In the genomic region with DNA sequence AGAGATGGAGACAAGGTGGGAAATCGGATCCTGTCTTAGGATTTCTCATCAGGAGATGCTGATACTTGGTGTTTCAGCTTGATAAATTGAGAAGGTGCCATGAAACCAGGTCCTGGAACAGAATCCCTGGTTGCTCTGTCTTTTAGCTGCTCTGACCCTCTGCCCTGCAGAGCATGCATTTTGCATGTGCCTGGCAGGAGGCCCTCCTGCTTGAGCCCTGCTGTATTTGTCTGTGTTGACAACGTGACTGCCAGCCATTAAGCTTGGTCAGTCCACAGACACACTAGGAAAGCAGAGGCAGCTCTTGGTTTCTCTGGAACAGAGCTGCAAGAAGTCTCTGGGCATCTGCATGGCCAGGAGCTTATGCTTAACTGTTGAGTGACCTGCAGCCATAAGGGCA, we compare ENCODE assay signal across 24 cellular contexts. TPM values are rescaled to one million over a fixed set of nuclear protein-coding genes. Genes with fewer than 3 reads are reported as not detected.
DNase-seq lines count a peak whose midpoint lies in the region; ATAC-seq, FAIRE-seq and TF ChIP-seq lines count a peak whose summit lies in the region.
"Had no signal": no experiment of that assay in that cellular context is flagged by ENCODE, and none has a peak within 500 bp of the region (broad histone marks: within the 10 kb centered on the region; RNA-seq: fewer than 3 reads in every experiment).

No MANE protein-coding gene starts in this region.

- H3K9ac ChIP-seq in HepG2 (ENCODE audit: insufficient read depth, low read depth, low read length), result no peak overlapping the region; the same call in 1 of the 2 replicates
- no peak overlapping the region for H3K9ac ChIP-seq in PC-3 (ENCODE audit: low read length)

- no peak for ATAC-seq in activated T-helper 17 cell treated with anti-CD3 and anti-CD28 coated beads, Interleukin-2, amount 50 U/mL, for 72 hours (replicated peaks)
- ATAC-seq in HepG2, result no peak
- no peak for ATAC-seq in GM21390 (IDR thresholded peaks at IDR 0.05; ENCODE audit: unreplicated experiment)
- ATAC-seq in PC-3, result no peak
- ATAC-seq: effector memory CD8-positive, alpha-beta T cell; gastroesophageal sphincter; T-cell had no signal

- 60% methylated on average over 2 of the region's 2 CpGs for WGBS in HepG2 (ENCODE audit: low lambda C conversion rate)

- DNase-seq in left ventricle myocardium inferior, result no peak
- DNase-seq in cardiac septum (ENCODE audit: low spot score), result no peak
- DNase-seq in HepG2 (ENCODE audit: low spot score), result no peak
- no peak for DNase-seq in LoVo (ENCODE audit: low spot score)
- no peak for DNase-seq in PC-3
- DNase-seq: activated naive CD4-positive, alpha-beta T cell treated with Interleukin-2 at 50 U/mL for 16 hours; Caco-2; effector memory CD8-positive, alpha-beta T cell; esophagus squamous epithelium; kidney glomerular epithelial cell; NCI-H1092; NCI-H1930; NCI-H2227 treated with DMSO at 0.1 percent for 48 hours; NCI-H774; SHP77; small intestine; stomach; T-cell; transverse colon had no signal

- no peaks in the 10 kb centered on the region for H3K27me3 Mint-ChIP-seq in activated T-helper 17 cell treated with anti-CD3 and anti-CD28 coated beads, Interleukin-2, amount 50 U/mL, for 72 hours
- H3K27me3 Mint-ChIP-seq: effector memory CD8-positive, alpha-beta T cell; T-cell had no signal

- no peak overlapping the region for H3K4me3 Mint-ChIP-seq in activated T-helper 17 cell treated with anti-CD3 and anti-CD28 coated beads, Interleukin-2, amount 50 U/mL, for 72 hours

- no peaks in the 10 kb centered on the region for H3K9me3 ChIP-seq in left ventricle myocardium inferior (replicated peaks)
- H3K9me3 ChIP-seq in HepG2 (ENCODE audit: low read length), result no peaks in the 10 kb centered on the region
- no peaks in the 10 kb centered on the region for H3K9me3 ChIP-seq in PC-3 (ENCODE audit: low read length)
- H3K9me3 ChIP-seq: Caco-2, esophagus squamous epithelium, gastroesophageal sphincter, prostate gland, stomach, transverse colon had no signal

- H3K4me2 ChIP-seq in HepG2 (ENCODE audit: low read depth, low read length) (no peak overlapping the region), PC-3 (ENCODE audit: low read length) (no peak overlapping the region)

- H3K79me2 ChIP-seq in HepG2 (ENCODE audit: insufficient read depth, low read length) (peaks cover 36% of the 10 kb centered on the region), PC-3 (ENCODE audit: low read length) (peaks cover 63% of the 10 kb centered on the region)

- no TSS peak for BruUV-seq in HepG2 (replicated peaks; lab: Mats Ljungman, UMichigan)
- no TSS peak for BruUV-seq in PC-3 (replicated peaks; lab: Mats Ljungman, UMichigan)

- no peak for TF ChIP-seq RAD21 in HepG2 (CRISPR knock-in tag; IDR thresholded peaks at IDR 0.05)

- POLR2A ChIA-PET in HepG2 (lab: Yijun Ruan, JAX) (interaction anchor here (3.6 kb wide), 1 partner anchor 17 kb away, joined by 32 read pairs; the partner anchor contains the start of gene PMF1), PC-3 (lab: Charles Lee; ENCODE audit: unreplicated experiment) (interaction anchor here (0.6 kb wide), 1 partner anchor 16 kb away, joined by 4 read pairs; the partner anchor contains the start of gene PMF1)

- H4K20me1 ChIP-seq in HepG2 (ENCODE audit: insufficient read depth, low read length), result no peaks in the 10 kb centered on the region
- H4K20me1 ChIP-seq in PC-3 (ENCODE audit: low read length), result no peaks in the 10 kb centered on the region; the same call in 1 of the 2 replicates

- H3K27ac Mint-ChIP-seq in activated T-helper 17 cell treated with anti-CD3 and anti-CD28 coated beads, Interleukin-2, amount 50 U/mL, for 72 hours, result peak overlapping the region; percentile 36

- no peak for TF ChIP-seq POLR2A in HepG2 (IDR thresholded peaks at IDR 0.05; ENCODE audit: insufficient read depth in 1 of 2, low read depth in 2 of 2, low read length in 2 of 2)

- peaks cover 12% of the 10 kb centered on the region for H3K36me3 Mint-ChIP-seq in activated T-helper 17 cell treated with anti-CD3 and anti-CD28 coated beads, Interleukin-2, amount 50 U/mL, for 72 hours (ENCODE audit: low read depth)

- no peak for TF ChIP-seq EP300 in HepG2 (IDR thresholded peaks at IDR 0.05; ENCODE audit: low read depth in 2 of 2, low read length in 2 of 2)
- no peak for TF ChIP-seq EP300 in HepG2 (CRISPR knock-in tag; IDR thresholded peaks at IDR 0.05; ENCODE audit: borderline replicate concordance)

- intact Hi-C loops in left ventricle myocardium inferior (cut with micrococcal nuclease) (no loop called here), cardiac septum (cut with DNase I) (no loop called here), HepG2 (cut with micrococcal nuclease; ENCODE audit: unreplicated experiment) (no loop called here), PC-3 (cut with micrococcal nuclease) (no loop called here)

- in situ Hi-C loops in HepG2 (cut with HindIII; ENCODE audit: extremely low pct_ligation_motif_present, low pct_unique_long_range_greater_than_20kb), result no loop called here

- no peaks in the 10 kb centered on the region for H3K9me3 Mint-ChIP-seq in activated T-helper 17 cell treated with anti-CD3 and anti-CD28 coated beads, Interleukin-2, amount 50 U/mL, for 72 hours
- H3K9me3 Mint-ChIP-seq: effector memory CD8-positive, alpha-beta T cell; neural crest cell; T-cell had no signal

- peak overlapping the region; percentile 66 for H3K27ac ChIP-seq in left ventricle myocardium inferior (replicated peaks)
- H3K27ac ChIP-seq in HepG2 (ENCODE audit: extremely low read length, insufficient read depth, low read length), result peak overlapping the region; percentile 4
- H3K27ac ChIP-seq in PC-3 (ENCODE audit: low read length), result no peak overlapping the region
- H3K27ac ChIP-seq: esophagus squamous epithelium, gastroesophageal sphincter, prostate gland, stomach, transverse colon had no signal

- H3K36me3 ChIP-seq in left ventricle myocardium inferior (peaks cover 14% of the 10 kb centered on the region), HepG2 (replicated peaks in 1 of 2; ENCODE audit: control insufficient read depth in 1 of 2, insufficient read depth in 2 of 2, low read length in 2 of 2) (peaks cover 13 to 18% of the 10 kb centered on the region in 2 experiments), PC-3 (ENCODE audit: low read depth, low read length) (peaks cover 16% of the 10 kb centered on the region)
- H3K36me3 ChIP-seq: prostate gland had no signal

- H3K27me3 ChIP-seq in left ventricle myocardium inferior (ENCODE audit: low read depth) (no peaks in the 10 kb centered on the region), HepG2 (ENCODE audit: control insufficient read depth in 1 of 2, insufficient read depth in 2 of 2, low read length in 2 of 2) (no peaks in the 10 kb centered on the region; a peak in 1 of 5 replicates), PC-3 (ENCODE audit: low read length) (no peaks in the 10 kb centered on the region)
- H3K27me3 ChIP-seq: esophagus squamous epithelium, gastroesophageal sphincter, stomach, transverse colon had no signal

- no peak for FAIRE-seq in HepG2 (lab: Jason Lieb, UNC)
- FAIRE-seq: small intestine had no signal

- H3K4me1 Mint-ChIP-seq in activated T-helper 17 cell treated with anti-CD3 and anti-CD28 coated beads, Interleukin-2, amount 50 U/mL, for 72 hours, result peaks cover 53% of the 10 kb centered on the region

- H3K4me1 ChIP-seq in left ventricle myocardium inferior (peaks cover 67% of the 10 kb centered on the region), HepG2 (ENCODE audit: insufficient read depth, low read length) (peaks cover 67% of the 10 kb centered on the region), PC-3 (ENCODE audit: insufficient read depth, low read length) (peaks cover 6% of the 10 kb centered on the region)

- CTCF ChIA-PET in HepG2 (lab: Yijun Ruan, JAX; ENCODE audit: low intra/inter-chr PET ratio, low total read pairs), result no interaction called here
- CTCF ChIA-PET in PC-3 (lab: Charles Lee), result no interaction called here

- TF ChIP-seq CTCF in left ventricle myocardium inferior (IDR thresholded peaks at IDR 0.05; ENCODE audit: borderline replicate concordance) (no peak), HepG2 (CRISPR knock-in tag; IDR thresholded peaks at IDR 0.05) (no peak), PC-3 (conservative IDR thresholded peaks at IDR 0.05; ENCODE audit: low read depth, low read length) (no peak)

- no peaks in the 10 kb centered on the region for H3K9me2 ChIP-seq in PC-3 (replicated peaks; ENCODE audit: low read length)

- H2AFZ ChIP-seq in HepG2 (ENCODE audit: low read length) (no peak overlapping the region), PC-3 (ENCODE audit: low read length) (no peak overlapping the region)

- H3K4me3 ChIP-seq in left ventricle myocardium inferior (no peak overlapping the region), HepG2 (replicated peaks in 1 of 3; ENCODE audit: insufficient read depth in 1 of 3, low read depth in 2 of 3, low read length in 3 of 3) (no peak overlapping the region), PC-3 (ENCODE audit: low read length) (no peak overlapping the region)
- H3K4me3 ChIP-seq: esophagus squamous epithelium, gastroesophageal sphincter, prostate gland, stomach, transverse colon had no signal

- H3F3A ChIP-seq in PC-3 (ENCODE audit: low read length, unreplicated experiment), result no peaks in the 10 kb centered on the region

RNA-seq across cellular contexts. Expression of gene SLC25A44, which starts 2.5 kb away (rescaled TPM):
- total RNA-seq in left ventricle myocardium inferior, result 14.4 TPM
- 15.4 TPM for total RNA-seq in cardiac septum
- 10 to 100 TPM; 23.5 to 38.1 TPM for total RNA-seq in activated T-helper 17 cell treated with anti-CD3 and anti-CD28 coated beads, Interleukin-2, amount 50 U/mL, for 72 hours
- total RNA-seq in HepG2 (2016; rRNA removed; fragmentation: Illumina TruSeq; extraction: Trizol), result 10.7 and 12.4 TPM in 2 replicates
- total RNA-seq in HepG2 (2016; cell fraction: cytosol; rRNA removed; fragmentation: Illumina TruSeq; extraction: Trizol; ENCODE audit: low read depth), result 2.6 and 3.8 TPM in 2 replicates
- 11.2 and 11.8 TPM in 2 replicates for total RNA-seq in HepG2 (2016; cell fraction: insoluble cytoplasmic fraction; rRNA removed; fragmentation: Illumina TruSeq; extraction: Trizol)
- 11.4 and 14.2 TPM in 2 replicates for total RNA-seq in HepG2 (2016; cell fraction: membrane; rRNA removed; fragmentation: Illumina TruSeq; extraction: Trizol)
- total RNA-seq in HepG2 (2016; cell fraction: nucleus; rRNA removed; fragmentation: Illumina TruSeq; extraction: Trizol), result 8.0 and 11.8 TPM in 2 replicates
- polyA plus RNA-seq in HepG2 (2011; rRNA removed), result 13.4 and 14.3 TPM in 2 replicates
- polyA plus RNA-seq in HepG2 (2011; cell fraction: cytosol; rRNA removed), result 9.3 and 10.2 TPM in 2 replicates
- polyA plus RNA-seq in HepG2 (2011; cell fraction: nucleus; rRNA removed), result 16.0 and 19.8 TPM in 2 replicates
- polyA plus RNA-seq in HepG2 (2012), result 13.1 and 13.9 TPM in 2 replicates
- polyA plus RNA-seq in HepG2 (2016; cell fraction: cytosol; fragmentation: Illumina TruSeq; extraction: Trizol; ENCODE audit: low read depth), result 2.3 TPM in 2 replicates
- 14.4 and 18.0 TPM in 2 replicates for polyA plus RNA-seq in HepG2 (2016; cell fraction: insoluble cytoplasmic fraction; fragmentation: Illumina TruSeq; extraction: Trizol; ENCODE audit: low read depth)
- polyA plus RNA-seq in HepG2 (2016; cell fraction: membrane; fragmentation: Illumina TruSeq; extraction: Trizol; ENCODE audit: low read depth), result 11.1 and 12.7 TPM in 2 replicates
- 18.3 and 20.7 TPM in 2 replicates for polyA plus RNA-seq in HepG2 (2016; cell fraction: nucleus; fragmentation: Illumina TruSeq; extraction: Trizol; ENCODE audit: insufficient read depth, low read depth)
- polyA minus RNA-seq in HepG2 (2011; rRNA and poly(A)+ RNA removed; ENCODE audit: low replicate concordance), result 12.6 and 66.8 TPM in 2 replicates
- polyA minus RNA-seq in HepG2 (2011; cell fraction: cytosol; rRNA and poly(A)+ RNA removed), result 4.2 and 6.0 TPM in 2 replicates
- polyA minus RNA-seq in HepG2 (2011; cell fraction: nucleus; rRNA and poly(A)+ RNA removed), result 5.8 and 9.9 TPM in 2 replicates
- 28.1 and 33.1 TPM in 2 replicates for total RNA-seq in PC-3 (2014; rRNA removed)

RNA-seq across cellular contexts. Expression of gene PMF1, which starts 16.4 kb away (rescaled TPM):
- total RNA-seq in left ventricle myocardium inferior (55.8 TPM), cardiac septum (54.3 TPM), HepG2 (2016; rRNA removed; fragmentation: Illumina TruSeq; extraction: Trizol) (89.0 and 94.7 TPM in 2 replicates), PC-3 (2014; rRNA removed) (131 and 163 TPM in 2 replicates)
- total RNA-seq in activated T-helper 17 cell treated with anti-CD3 and anti-CD28 coated beads, Interleukin-2, amount 50 U/mL, for 72 hours, result 10 to 100 TPM; 85.6 to 87.3 TPM
- 17.5 TPM in 2 replicates for total RNA-seq in HepG2 (2016; cell fraction: cytosol; rRNA removed; fragmentation: Illumina TruSeq; extraction: Trizol; ENCODE audit: low read depth)
- total RNA-seq in HepG2 (2016; cell fraction: insoluble cytoplasmic fraction; rRNA removed; fragmentation: Illumina TruSeq; extraction: Trizol), result 82.4 and 93.0 TPM in 2 replicates
- total RNA-seq in HepG2 (2016; cell fraction: membrane; rRNA removed; fragmentation: Illumina TruSeq; extraction: Trizol), result 27.4 and 27.7 TPM in 2 replicates
- 33.3 and 36.6 TPM in 2 replicates for total RNA-seq in HepG2 (2016; cell fraction: nucleus; rRNA removed; fragmentation: Illumina TruSeq; extraction: Trizol)
- 68.4 and 72.5 TPM in 2 replicates for polyA plus RNA-seq in HepG2 (2011; rRNA removed)
- polyA plus RNA-seq in HepG2 (2011; cell fraction: cytosol; rRNA removed), result 86.5 and 119 TPM in 2 replicates
- 48.8 and 52.9 TPM in 2 replicates for polyA plus RNA-seq in HepG2 (2011; cell fraction: nucleus; rRNA removed)
- 33.5 and 43.4 TPM in 2 replicates for polyA plus RNA-seq in HepG2 (2012)
- polyA plus RNA-seq in HepG2 (2016; cell fraction: cytosol; fragmentation: Illumina TruSeq; extraction: Trizol; ENCODE audit: low read depth), result 18.9 and 20.7 TPM in 2 replicates
- polyA plus RNA-seq in HepG2 (2016; cell fraction: insoluble cytoplasmic fraction; fragmentation: Illumina TruSeq; extraction: Trizol; ENCODE audit: low read depth), result 86.3 and 93.3 TPM in 2 replicates
- polyA plus RNA-seq in HepG2 (2016; cell fraction: membrane; fragmentation: Illumina TruSeq; extraction: Trizol; ENCODE audit: low read depth), result 23.3 and 27.3 TPM in 2 replicates
- 65.7 and 78.3 TPM in 2 replicates for polyA plus RNA-seq in HepG2 (2016; cell fraction: nucleus; fragmentation: Illumina TruSeq; extraction: Trizol; ENCODE audit: insufficient read depth, low read depth)
- 42.8 and 60.1 TPM in 2 replicates for polyA minus RNA-seq in HepG2 (2011; rRNA and poly(A)+ RNA removed; ENCODE audit: low replicate concordance)
- polyA minus RNA-seq in HepG2 (2011; cell fraction: cytosol; rRNA and poly(A)+ RNA removed), result 14.4 and 17.2 TPM in 2 replicates
- polyA minus RNA-seq in HepG2 (2011; cell fraction: nucleus; rRNA and poly(A)+ RNA removed), result 15.6 and 15.8 TPM in 2 replicates

RNA-seq across cellular contexts. Expression of gene SEMA4A, which starts 43.1 kb away (rescaled TPM):
- 1.0 TPM for total RNA-seq in left ventricle myocardium inferior
- 2.7 TPM for total RNA-seq in cardiac septum
- total RNA-seq in activated T-helper 17 cell treated with anti-CD3 and anti-CD28 coated beads, Interleukin-2, amount 50 U/mL, for 72 hours, result 10 to 100 TPM in 1 of 2 donors, 1 to 10 TPM in 1; 1.8 to 17.6 TPM
- 0.09 TPM in 1 of 2 replicates, not detected in the other for total RNA-seq in HepG2 (2016; rRNA removed; fragmentation: Illumina TruSeq; extraction: Trizol)
- total RNA-seq in HepG2 (2016; cell fraction: cytosol; rRNA removed; fragmentation: Illumina TruSeq; extraction: Trizol; ENCODE audit: low read depth), result not detected in 2 replicates
- 0.15 TPM in 1 of 2 replicates, not detected in the other for total RNA-seq in HepG2 (2016; cell fraction: insoluble cytoplasmic fraction; rRNA removed; fragmentation: Illumina TruSeq; extraction: Trizol)
- not detected in 2 replicates for total RNA-seq in HepG2 (2016; cell fraction: membrane; rRNA removed; fragmentation: Illumina TruSeq; extraction: Trizol)
- total RNA-seq in HepG2 (2016; cell fraction: nucleus; rRNA removed; fragmentation: Illumina TruSeq; extraction: Trizol), result 0.13 TPM in 1 of 2 replicates, not detected in the other
- polyA plus RNA-seq in HepG2 (2011; rRNA removed), result 0.14 and 0.20 TPM in 2 replicates
- 0.08 and 0.09 TPM in 2 replicates for polyA plus RNA-seq in HepG2 (2011; cell fraction: cytosol; rRNA removed)
- 0.21 and 0.61 TPM in 2 replicates for polyA plus RNA-seq in HepG2 (2011; cell fraction: nucleus; rRNA removed)
- 0.19 and 0.21 TPM in 2 replicates for polyA plus RNA-seq in HepG2 (2012)
- polyA plus RNA-seq in HepG2 (2016; cell fraction: cytosol; fragmentation: Illumina TruSeq; extraction: Trizol; ENCODE audit: low read depth), result not detected in 2 replicates
- 0.45 TPM in 1 of 2 replicates, not detected in the other for polyA plus RNA-seq in HepG2 (2016; cell fraction: insoluble cytoplasmic fraction; fragmentation: Illumina TruSeq; extraction: Trizol; ENCODE audit: low read depth)
- polyA plus RNA-seq in HepG2 (2016; cell fraction: membrane; fragmentation: Illumina TruSeq; extraction: Trizol; ENCODE audit: low read depth), result not detected in 2 replicates
- 0.15 TPM in 1 of 2 replicates, not detected in the other for polyA plus RNA-seq in HepG2 (2016; cell fraction: nucleus; fragmentation: Illumina TruSeq; extraction: Trizol; ENCODE audit: insufficient read depth, low read depth)
- 0.88 and 18.6 TPM in 2 replicates for polyA minus RNA-seq in HepG2 (2011; rRNA and poly(A)+ RNA removed; ENCODE audit: low replicate concordance)
- not detected in 2 replicates for polyA minus RNA-seq in HepG2 (2011; cell fraction: cytosol; rRNA and poly(A)+ RNA removed)
- polyA minus RNA-seq in HepG2 (2011; cell fraction: nucleus; rRNA and poly(A)+ RNA removed), result 0.39 TPM in 1 of 2 replicates, not detected in the other
- 5.8 and 13.1 TPM in 2 replicates for total RNA-seq in PC-3 (2014; rRNA removed)

RNA-seq across cellular contexts. Expression of gene BGLAP, which starts 45.5 kb away (rescaled TPM):
- total RNA-seq in left ventricle myocardium inferior, result 0.30 TPM
- 0.78 TPM for total RNA-seq in cardiac septum
- 1 to 10 TPM; 3.2 to 6.8 TPM for total RNA-seq in activated T-helper 17 cell treated with anti-CD3 and anti-CD28 coated beads, Interleukin-2, amount 50 U/mL, for 72 hours
- total RNA-seq in HepG2 (2016; rRNA removed; fragmentation: Illumina TruSeq; extraction: Trizol), result 0.62 TPM in 1 of 2 replicates, not detected in the other
- total RNA-seq in HepG2 (2016; cell fraction: cytosol; rRNA removed; fragmentation: Illumina TruSeq; extraction: Trizol; ENCODE audit: low read depth), result not detected in 2 replicates
- total RNA-seq in HepG2 (2016; cell fraction: insoluble cytoplasmic fraction; rRNA removed; fragmentation: Illumina TruSeq; extraction: Trizol), result 0.32 TPM in 1 of 2 replicates, not detected in the other
- total RNA-seq in HepG2 (2016; cell fraction: membrane; rRNA removed; fragmentation: Illumina TruSeq; extraction: Trizol), result not detected in 2 replicates
- total RNA-seq in HepG2 (2016; cell fraction: nucleus; rRNA removed; fragmentation: Illumina TruSeq; extraction: Trizol), result 1.1 and 1.5 TPM in 2 replicates
- polyA plus RNA-seq in HepG2 (2011; rRNA removed), result 1.4 and 1.6 TPM in 2 replicates
- 0.29 and 0.40 TPM in 2 replicates for polyA plus RNA-seq in HepG2 (2011; cell fraction: cytosol; rRNA removed)
- polyA plus RNA-seq in HepG2 (2011; cell fraction: nucleus; rRNA removed), result 9.8 and 12.1 TPM in 2 replicates
- 1.3 TPM in 2 replicates for polyA plus RNA-seq in HepG2 (2012)
- not detected in 2 replicates for polyA plus RNA-seq in HepG2 (2016; cell fraction: cytosol; fragmentation: Illumina TruSeq; extraction: Trizol; ENCODE audit: low read depth)
- 0.29 TPM in 1 of 2 replicates, not detected in the other for polyA plus RNA-seq in HepG2 (2016; cell fraction: insoluble cytoplasmic fraction; fragmentation: Illumina TruSeq; extraction: Trizol; ENCODE audit: low read depth)
- not detected in 2 replicates for polyA plus RNA-seq in HepG2 (2016; cell fraction: membrane; fragmentation: Illumina TruSeq; extraction: Trizol; ENCODE audit: low read depth)
- 2.1 TPM in 2 replicates for polyA plus RNA-seq in HepG2 (2016; cell fraction: nucleus; fragmentation: Illumina TruSeq; extraction: Trizol; ENCODE audit: insufficient read depth, low read depth)
- polyA minus RNA-seq in HepG2 (2011; rRNA and poly(A)+ RNA removed; ENCODE audit: low replicate concordance), result 1.4 and 2.2 TPM in 2 replicates
- polyA minus RNA-seq in HepG2 (2011; cell fraction: cytosol; rRNA and poly(A)+ RNA removed), result not detected in 2 replicates
- polyA minus RNA-seq in HepG2 (2011; cell fraction: nucleus; rRNA and poly(A)+ RNA removed), result 1.9 and 2.0 TPM in 2 replicates
- total RNA-seq in PC-3 (2014; rRNA removed), result 0.35 and 2.5 TPM in 2 replicates
- total RNA-seq: stomach had no signal

RNA-seq across cellular contexts. Expression of gene PAQR6, which starts 51.4 kb away (rescaled TPM):
- total RNA-seq in left ventricle myocardium inferior (0.47 TPM), cardiac septum (2.6 TPM), HepG2 (2016; rRNA removed; fragmentation: Illumina TruSeq; extraction: Trizol) (0.14 and 0.82 TPM in 2 replicates), PC-3 (2014; rRNA removed) (6.6 and 7.2 TPM in 2 replicates)
- 10 to 100 TPM in 1 of 2 donors, 1 to 10 TPM in 1; 8.0 to 10.9 TPM for total RNA-seq in activated T-helper 17 cell treated with anti-CD3 and anti-CD28 coated beads, Interleukin-2, amount 50 U/mL, for 72 hours
- total RNA-seq in HepG2 (2016; cell fraction: cytosol; rRNA removed; fragmentation: Illumina TruSeq; extraction: Trizol; ENCODE audit: low read depth), result 0.26 TPM in 1 of 2 replicates, not detected in the other
- total RNA-seq in HepG2 (2016; cell fraction: insoluble cytoplasmic fraction; rRNA removed; fragmentation: Illumina TruSeq; extraction: Trizol), result 0.10 and 0.71 TPM in 2 replicates
- total RNA-seq in HepG2 (2016; cell fraction: membrane; rRNA removed; fragmentation: Illumina TruSeq; extraction: Trizol), result 0.34 and 0.43 TPM in 2 replicates
- total RNA-seq in HepG2 (2016; cell fraction: nucleus; rRNA removed; fragmentation: Illumina TruSeq; extraction: Trizol), result 1.0 and 1.1 TPM in 2 replicates
- 1.4 and 2.0 TPM in 2 replicates for polyA plus RNA-seq in HepG2 (2011; rRNA removed)
- 0.21 and 0.47 TPM in 2 replicates for polyA plus RNA-seq in HepG2 (2011; cell fraction: cytosol; rRNA removed)
- 25.1 and 43.0 TPM in 2 replicates for polyA plus RNA-seq in HepG2 (2011; cell fraction: nucleus; rRNA removed)
- 2.4 and 4.5 TPM in 2 replicates for polyA plus RNA-seq in HepG2 (2012)
- polyA plus RNA-seq in HepG2 (2016; cell fraction: cytosol; fragmentation: Illumina TruSeq; extraction: Trizol; ENCODE audit: low read depth), result 0.09 and 0.17 TPM in 2 replicates
- polyA plus RNA-seq in HepG2 (2016; cell fraction: insoluble cytoplasmic fraction; fragmentation: Illumina TruSeq; extraction: Trizol; ENCODE audit: low read depth), result 0.32 and 0.57 TPM in 2 replicates
- polyA plus RNA-seq in HepG2 (2016; cell fraction: membrane; fragmentation: Illumina TruSeq; extraction: Trizol; ENCODE audit: low read depth), result 0.24 and 0.26 TPM in 2 replicates
- 3.7 and 4.1 TPM in 2 replicates for polyA plus RNA-seq in HepG2 (2016; cell fraction: nucleus; fragmentation: Illumina TruSeq; extraction: Trizol; ENCODE audit: insufficient read depth, low read depth)
- polyA minus RNA-seq in HepG2 (2011; rRNA and poly(A)+ RNA removed; ENCODE audit: low replicate concordance), result 0.98 and 1.0 TPM in 2 replicates
- 0.59 and 1.9 TPM in 2 replicates for polyA minus RNA-seq in HepG2 (2011; cell fraction: cytosol; rRNA and poly(A)+ RNA removed)
- 1.9 and 2.4 TPM in 2 replicates for polyA minus RNA-seq in HepG2 (2011; cell fraction: nucleus; rRNA and poly(A)+ RNA removed)
